2 cellular contexts compared by ENCODE assay signal in genomic region chr4:148000038-148000437, GRCh38.
DNase-seq lines count a peak whose midpoint lies in the region; ATAC-seq, FAIRE-seq and TF ChIP-seq lines count a peak whose summit lies in the region.
"Not testable (repeated sequence)": the region's sequence is repeated elsewhere in the genome, so short reads cannot be mapped to it uniquely, and the experiment has no call there.

No MANE protein-coding gene starts in this region.

- H3K27ac ChIP-seq in HEK293 (ENCODE audit: extremely low read depth, low read depth, low read length); K562 (ENCODE audit: extremely low read depth, low read depth, low read length): not testable (repeated sequence)

- intact Hi-C loops in K562 (cut with micrococcal nuclease) = not testable (repeated sequence)

- not testable (repeated sequence) for H2AFZ ChIP-seq in K562 (ENCODE audit: low read depth, low read length)

- TF ChIP-seq EP300 in K562 (IDR thresholded peaks at IDR 0.05; ENCODE audit: low read length) = not testable (repeated sequence)

- CTCF ChIA-PET in HEK293 (lab: Yijun Ruan, JAX) = interaction anchor here (0.7 kb wide), 1 partner anchor 1700 kb away, joined by 6 read pairs; no protein-coding TSS in a partner anchor
- CTCF ChIA-PET in K562 (lab: Yijun Ruan, JAX; ENCODE audit: low intra/inter-chr PET ratio) = not testable (repeated sequence)

- BruUV-seq in K562 (replicated peaks; lab: Mats Ljungman, UMichigan) = not testable (repeated sequence)

- H4K20me1 ChIP-seq in K562 (replicated peaks; ENCODE audit: control insufficient read depth, insufficient read depth, low read length) = not testable (repeated sequence)

- not testable (repeated sequence) for ATAC-seq in K562

- not testable (repeated sequence) for TF ChIP-seq CTCF in HEK293 (tag by site-specific recombination; IDR thresholded peaks at IDR 0.05); K562 (IDR thresholded peaks at IDR 0.05 in 2 of 3, conservative IDR thresholded peaks at IDR 0.05 in 1 of 3; ENCODE audit: insufficient read depth in 2 of 3, low read depth in 1 of 3, low read length in 3 of 3)

- in situ Hi-C loops in K562 (cut with MboI) = not testable (repeated sequence)

- not testable (repeated sequence) for FAIRE-seq in K562 (lab: Jason Lieb, UNC)

- TF ChIP-seq RAD21 in K562 (CRISPR knock-in tag; conservative IDR thresholded peaks at IDR 0.05 in 1 of 2, IDR thresholded peaks at IDR 0.05 in 1 of 2) = not testable (repeated sequence)

- POLR2A ChIA-PET in HEK293 (lab: Yijun Ruan, JAX) = not testable (repeated sequence)
- POLR2A ChIA-PET in K562 (lab: Yijun Ruan, JAX) = interaction anchor here (0.6 kb wide), 1 partner anchor 521 kb away, joined by 3 read pairs; no protein-coding TSS in a partner anchor

- H3K4me2 ChIP-seq in K562 (ENCODE audit: insufficient read depth, low read length) = not testable (repeated sequence)

- H3K79me2 ChIP-seq in K562 (ENCODE audit: control insufficient read depth, insufficient read depth, low read length) = not testable (repeated sequence)

- 0% methylated on average over 1 of the region's 1 CpG for WGBS in K562 (ENCODE audit: insufficient coverage, low coverage, missing lambda C conversion rate)

- not testable (repeated sequence) for H3K4me1 ChIP-seq in HEK293 (ENCODE audit: control insufficient read depth, insufficient read depth, low read length); K562 (replicated peaks in 1 of 2; ENCODE audit: control insufficient read depth in 2 of 2, insufficient read depth in 2 of 2, low read length in 2 of 2)

- not testable (repeated sequence) for TF ChIP-seq POLR2A in K562 (conservative IDR thresholded peaks at IDR 0.05)

- not testable (repeated sequence) for DNase-seq in K562 (ENCODE audit: extremely low read depth in 1 of 4, low spot score in 3 of 4)

- H3K4me3 ChIP-seq in HEK293 (ENCODE audit: low read depth, low read length); K562: not testable (repeated sequence)

- H3K9me1 ChIP-seq in K562 (ENCODE audit: control insufficient read depth, insufficient read depth, low read length) = not testable (repeated sequence)

- H3K9me3 ChIP-seq in HEK293 (ENCODE audit: control insufficient read depth, insufficient read depth, low read depth, low read length); K562 (replicated peaks; ENCODE audit: control insufficient read depth, insufficient read depth, low read depth, low read length): not testable (repeated sequence)

- H3K9ac ChIP-seq in K562 (ENCODE audit: insufficient read depth in 1 of 2, low read depth in 2 of 2, low read length in 2 of 2) = not testable (repeated sequence)

- H3K36me3 ChIP-seq in HEK293 (ENCODE audit: control insufficient read depth in 2 of 2, insufficient read depth in 1 of 2, low read length in 2 of 2); K562 (ENCODE audit: control insufficient read depth, insufficient read depth, low read length): not testable (repeated sequence)

- not testable (repeated sequence) for H3K27me3 ChIP-seq in K562 (ENCODE audit: control insufficient read depth in 2 of 2, insufficient read depth in 2 of 2, low read length in 2 of 2)

TF ChIP-seq in HEK293, 187 proteins besides CTCF, POLR2A, EP300 and RAD21:
- TF ChIP-seq ZNF146 (tag by site-specific recombination; IDR thresholded peaks at IDR 0.05) = peak; percentile 93
- 0 out of 2 replicates have a peak, but pooled peaks have one; percentile 50 for TF ChIP-seq ZNF580 (tag by site-specific recombination; IDR thresholded peaks at IDR 0.05)
TF ChIP-seq in HEK293: peak in this region for 2; not testable (repeated sequence) for 185.

TF ChIP-seq in K562, 482 proteins besides CTCF, POLR2A, EP300 and RAD21:
- TF ChIP-seq ZNF146 (CRISPR knock-in tag; IDR thresholded peaks at IDR 0.05; ENCODE audit: unreplicated experiment) = peak; percentile 45
